ENCODE assay signal across 8 cellular contexts in genomic region chr15:75367913-75368688, GRCh38. TPM values are rescaled to one million over a fixed set of nuclear protein-coding genes. Genes with fewer than 3 reads are reported as not detected.
DNase-seq lines count a peak whose midpoint lies in the region; ATAC-seq and TF ChIP-seq lines count a peak whose summit lies in the region.

Gene MAN2C1 (minus strand): TSS chr15:75368607. CDS start chr15:75368583, 24 bp downstream.

- peak; percentile 86 for DNase-seq in COLO829 (ENCODE audit: low spot score)
- DNase-seq in HS-5 (ENCODE audit: low read depth): peak; percentile 84
- DNase-seq in NK-92 (lab: John Stamatoyannopoulos, UW; ENCODE audit: unreplicated experiment): peak; percentile 58
- peak; percentile 68 to 81 for DNase-seq in activated CD8-positive, alpha-beta memory T cell treated with anti-CD3 and anti-CD28 coated beads for 1 hour (ENCODE audit: extremely low read depth in 1 of 2, low read depth in 1 of 2)
- DNase-seq in effector CD4-positive, alpha-beta T cell: peak; percentile 87
- peak; percentile 96 for DNase-seq in lung (ENCODE audit: low spot score)
- peak; percentile 81 to 94 (median 86) for DNase-seq in stimulated activated CD4-positive, alpha-beta T cell treated with anti-CD3 and anti-CD28 coated beads, TNF-alpha, amount 100 ng/mL, for 4 hours (ENCODE audit: low read depth in 3 of 3)

- H3K27ac ChIP-seq in lung (ENCODE audit: low read depth in 1 of 2, low read length in 1 of 2): peak within 1 kb of the TSS; percentile 97 to 98

- WGBS in lung, 2 donors: 1% methylated on average over 66 to 67 of the region's 67 CpGs

- peaks cover 5 to 7% of the 10 kb centered on the region in 2 donors for H3K4me1 ChIP-seq in lung (ENCODE audit: control insufficient read depth in 2 of 2, insufficient read depth in 2 of 2, low read length in 2 of 2)

- no peaks in the 10 kb centered on the region for H3K27me3 ChIP-seq in lung (ENCODE audit: control insufficient read depth, insufficient read depth)

- peak; percentile 59 for TF ChIP-seq CTCF in lung (IDR thresholded peaks at IDR 0.05; ENCODE audit: control extremely low read depth, extremely low read depth)

- H3K4me3 ChIP-seq in lung: peak within 1 kb of the TSS; percentile 85

- H3K36me3 ChIP-seq in lung (ENCODE audit: control insufficient read depth in 2 of 2, insufficient read depth in 2 of 2, low read length in 2 of 2): peaks cover 18 to 35% of the 10 kb centered on the region in 2 donors

- no peaks in the 10 kb centered on the region for H3K9me3 ChIP-seq in lung (ENCODE audit: control insufficient read depth in 2 of 2, insufficient read depth in 1 of 2, low read length in 1 of 2)

- ATAC-seq in GM19468 (IDR thresholded peaks at IDR 0.05; ENCODE audit: extremely low read depth, unreplicated experiment) (peak; percentile 77), lung (ENCODE audit: insufficient read depth, low FRiP score) (peak; percentile 95)

RNA-seq across cellular contexts. Expression of gene MAN2C1, which starts in this region (rescaled TPM):
- total RNA-seq in lung: 100 to 1,000 TPM; 187 to 247 TPM
- polyA plus RNA-seq in lung: 100 to 1,000 TPM; 139 to 321 TPM

Comparison
In these comparisons a context has a peak if more than half of its experiments do, and no peak if none do; other contexts are left out.
1. Peak in every context shown above with its lines: DNase-seq, ATAC-seq, H3K4me3 ChIP-seq and H3K27ac ChIP-seq.